8 cellular contexts compared by ENCODE assay signal in the genomic region with DNA sequence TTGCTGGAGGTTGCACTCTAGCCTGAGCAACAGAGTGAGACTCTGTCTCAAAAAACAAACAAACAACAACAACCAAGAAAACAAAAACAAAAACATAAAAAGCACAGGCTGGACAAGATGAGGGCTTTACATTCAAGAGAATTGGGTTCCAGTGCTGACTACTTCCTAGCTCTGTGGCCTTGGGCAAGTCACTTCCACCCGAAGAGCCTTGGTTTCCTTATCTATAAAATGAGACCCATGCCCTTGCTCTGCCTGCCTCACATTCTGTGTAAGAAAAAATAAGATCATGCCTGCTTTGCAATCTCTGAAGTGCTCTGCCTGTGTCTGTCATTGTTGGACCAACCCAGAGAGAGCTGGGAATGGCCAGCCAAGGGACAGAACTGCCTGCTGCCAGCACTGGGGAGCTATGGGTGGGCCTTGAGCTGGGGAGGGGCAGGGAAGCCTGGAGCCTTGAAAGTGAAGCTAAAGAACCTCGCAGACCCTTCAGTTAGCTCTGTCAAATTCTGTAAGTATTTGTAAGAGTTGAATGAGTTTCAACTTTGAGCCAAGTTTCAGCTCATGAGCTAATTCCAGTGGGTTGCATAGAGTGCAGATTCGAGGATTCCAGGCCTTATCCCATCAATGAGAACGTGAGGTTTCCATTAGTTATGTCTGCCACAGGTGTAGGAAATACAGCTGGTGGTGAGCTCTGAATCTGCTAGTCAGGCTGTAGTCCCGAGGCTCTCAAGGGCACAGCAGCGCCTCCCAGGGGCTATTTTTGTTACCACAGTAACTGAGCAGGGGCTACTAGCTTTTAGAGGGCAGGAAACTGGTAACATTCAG.
DNase-seq lines count a peak whose midpoint lies in the region; ATAC-seq and TF ChIP-seq lines count a peak whose summit lies in the region.

No MANE protein-coding gene starts in this region.

- H3K4me1 ChIP-seq in cardiac muscle cell (ENCODE audit: low read depth) (no peaks in the 10 kb centered on the region), right atrium auricular region (no peaks in the 10 kb centered on the region)

- no peak overlapping the region for H3K27ac ChIP-seq in cardiac muscle cell
- no peak overlapping the region for H3K27ac ChIP-seq in right atrium auricular region

- no peaks in the 10 kb centered on the region for H3K9me3 ChIP-seq in cardiac muscle cell (ENCODE audit: low read depth)
- peaks cover 0 to 10% of the 10 kb centered on the region in 2 donors for H3K9me3 ChIP-seq in right atrium auricular region

- H3K36me3 ChIP-seq in cardiac muscle cell = no peaks in the 10 kb centered on the region
- no peaks in the 10 kb centered on the region for H3K36me3 ChIP-seq in right atrium auricular region

- H3K27me3 ChIP-seq in cardiac muscle cell (no peaks in the 10 kb centered on the region), right atrium auricular region (no peaks in the 10 kb centered on the region)

- DNase-seq in cardiac muscle cell (ENCODE audit: low read depth in 1 of 2, low spot score in 1 of 2) = peak; percentile 35 to 47
- no peak for DNase-seq in right atrium auricular region (ENCODE audit: low spot score)
- peak; percentile 87 for DNase-seq in NAMALWA (ENCODE audit: low spot score)
- peak; percentile 76 for DNase-seq in activated CD4-positive, alpha-beta T cell treated with anti-CD3 and anti-CD28 coated beads for 48 hours
- DNase-seq in fibroblast of peridontal ligament (ENCODE audit: extremely low read depth) = peak; percentile 6
- DNase-seq in stimulated activated CD4-positive, alpha-beta T cell treated with anti-CD3 and anti-CD28 coated beads, Interleukin-15, amount 100 ng/mL, for 48 hours (ENCODE audit: low read depth in 2 of 2) = peak; percentile 30 to 42
- DNase-seq in superior temporal gyrus (ENCODE audit: extremely low spot score) = no peak

- peak; percentile 49 for TF ChIP-seq CTCF in cardiac muscle cell (IDR thresholded peaks at IDR 0.05; ENCODE audit: low read depth, low read length)
- TF ChIP-seq CTCF in right atrium auricular region (IDR thresholded peaks at IDR 0.05) = peak in 1 of 2 donors; percentile 26

- H3K4me3 ChIP-seq in cardiac muscle cell = no peak overlapping the region
- no peak overlapping the region for H3K4me3 ChIP-seq in right atrium auricular region

- no peak for ATAC-seq in GM18868 (IDR thresholded peaks at IDR 0.05; ENCODE audit: unreplicated experiment)

Comparison
In these comparisons a context has a peak if more than half of its experiments do, and no peak if none do; other contexts are left out.
1. DNase-seq: peak in cardiac muscle cell (2 of 2), NAMALWA (single experiment), activated CD4-positive, alpha-beta T cell treated with anti-CD3 and anti-CD28 coated beads for 48 hours (single experiment), fibroblast of peridontal ligament (single experiment) and stimulated activated CD4-positive, alpha-beta T cell treated with anti-CD3 and anti-CD28 coated beads, Interleukin-15, amount 100 ng/mL, for 48 hours (2 of 2); none in right atrium auricular region (single experiment) and superior temporal gyrus (single experiment).